ENCODE assay signal across 27 cellular contexts in genomic region chr1:197664391-197664790, GRCh38.
"Had no signal": no experiment of that assay in that cellular context is flagged by ENCODE, and none has a peak within 500 bp of the region (broad histone marks: within the 10 kb centered on the region; RNA-seq: fewer than 3 reads in every experiment).

No MANE protein-coding gene starts in this region.

- H3K9me3 ChIP-seq: heart left ventricle, left ventricle myocardium inferior, prostate gland, uterus had no signal

- H3K4me3 ChIP-seq: heart left ventricle, left ventricle myocardium inferior, lung, prostate gland, skin epidermis, uterus had no signal

- DNase-seq: activated CD4-positive, alpha-beta T cell treated with anti-CD3 and anti-CD28 coated beads for 4 hours; activated CD4-positive, alpha-beta T cell treated with anti-CD3 and anti-CD28 coated beads, Interleukin-2, amount 50 U/mL, for 4 hours; activated naive CD4-positive, alpha-beta T cell treated with Interleukin-2 at 50 U/mL for 16 hours; activated T-cell treated with anti-CD3 and anti-CD28 coated beads for 4 hours; activated T-cell treated with anti-CD3 and anti-CD28 coated beads, Interleukin-2, amount 50 U/mL, for 72 hours; anterior cingulate cortex; effector CD8-positive, alpha-beta T cell; foreskin fibroblast; heart left ventricle; kidney glomerular epithelial cell; left ventricle myocardium inferior; mesendoderm; natural killer cell; retina; stimulated activated CD4-positive, alpha-beta T cell treated with anti-CD3 and anti-CD28 coated beads, Interleukin-4, amount 100 ng/mL, for 24 hours; substantia nigra; T-helper 1 cell; uterus had no signal

- H3K4me1 ChIP-seq: prostate gland, uterus had no signal

- H3K36me3 ChIP-seq: heart left ventricle, left ventricle myocardium inferior, prostate gland, uterus had no signal

- H3K9me3 Mint-ChIP-seq: activated T-cell treated with anti-CD3 and anti-CD28 coated beads, Interleukin-2, amount 50 U/mL, for 72 hours; natural killer cell; stimulated activated effector memory CD8-positive, alpha-beta T cell treated with anti-CD3 and anti-CD28 coated beads, Interleukin-12 subunit alpha, Interleukin-12 subunit beta, amount 100 ng/mL, for 72 hours; stimulated activated naive CD8-positive, alpha-beta T cell treated with anti-CD3 and anti-CD28 coated beads, Interleukin-15, Interleukin-2, amounts not matched to agents 100 ng/mL and 50 ng/mL, for 24 hours; T-helper 2 cell treated with Interferon-gamma antibody and Interleukin-4, amounts not matched to agents 5 μg/mL and 100 μg/mL, for 36 hours; type B pancreatic cell had no signal

- H3K27me3 Mint-ChIP-seq: activated naive CD8-positive, alpha-beta T cell; stimulated activated naive CD8-positive, alpha-beta T cell treated with anti-CD3 and anti-CD28 coated beads, Interleukin-15, Interleukin-2, amounts not matched to agents 100 ng/mL and 50 ng/mL, for 24 hours; type B pancreatic cell had no signal

- H3K27me3 ChIP-seq: heart left ventricle, uterus had no signal

- H3K27ac Mint-ChIP-seq: activated naive CD8-positive, alpha-beta T cell; stimulated activated effector memory CD8-positive, alpha-beta T cell treated with anti-CD3 and anti-CD28 coated beads, Interleukin-12 subunit alpha, Interleukin-12 subunit beta, amount 100 ng/mL, for 72 hours; stimulated activated naive CD8-positive, alpha-beta T cell treated with anti-CD3 and anti-CD28 coated beads, Interleukin-15, Interleukin-2, amounts not matched to agents 100 ng/mL and 50 ng/mL, for 24 hours; T-helper 2 cell treated with Interferon-gamma antibody and Interleukin-4, amounts not matched to agents 5 μg/mL and 100 μg/mL, for 36 hours had no signal

- H3K4me3 Mint-ChIP-seq: activated naive CD8-positive, alpha-beta T cell; activated T-cell treated with anti-CD3 and anti-CD28 coated beads, Interleukin-2, amount 50 U/mL, for 72 hours; natural killer cell; stimulated activated effector memory CD8-positive, alpha-beta T cell treated with anti-CD3 and anti-CD28 coated beads, Interleukin-12 subunit alpha, Interleukin-12 subunit beta, amount 100 ng/mL, for 72 hours; stimulated activated naive CD8-positive, alpha-beta T cell treated with anti-CD3 and anti-CD28 coated beads, Interleukin-15, Interleukin-2, amounts not matched to agents 100 ng/mL and 50 ng/mL, for 24 hours; T-helper 2 cell treated with Interferon-gamma antibody and Interleukin-4, amounts not matched to agents 5 μg/mL and 100 μg/mL, for 36 hours; type B pancreatic cell had no signal

- ATAC-seq: activated T-cell treated with anti-CD3 and anti-CD28 coated beads, Interleukin-2, amount 50 U/mL, for 72 hours; heart left ventricle; natural killer cell; sciatic nerve; stimulated activated effector memory CD8-positive, alpha-beta T cell treated with anti-CD3 and anti-CD28 coated beads, Interleukin-12 subunit alpha, Interleukin-12 subunit beta, amount 100 ng/mL, for 72 hours had no signal

- H3K36me3 Mint-ChIP-seq: natural killer cell; stimulated activated effector memory CD8-positive, alpha-beta T cell treated with anti-CD3 and anti-CD28 coated beads, Interleukin-12 subunit alpha, Interleukin-12 subunit beta, amount 100 ng/mL, for 72 hours; type B pancreatic cell had no signal

- H3K27ac ChIP-seq: heart left ventricle, left ventricle myocardium inferior, prostate gland, skin epidermis, uterus had no signal
